1 cellular context compared by ENCODE assay signal in the genomic region with DNA sequence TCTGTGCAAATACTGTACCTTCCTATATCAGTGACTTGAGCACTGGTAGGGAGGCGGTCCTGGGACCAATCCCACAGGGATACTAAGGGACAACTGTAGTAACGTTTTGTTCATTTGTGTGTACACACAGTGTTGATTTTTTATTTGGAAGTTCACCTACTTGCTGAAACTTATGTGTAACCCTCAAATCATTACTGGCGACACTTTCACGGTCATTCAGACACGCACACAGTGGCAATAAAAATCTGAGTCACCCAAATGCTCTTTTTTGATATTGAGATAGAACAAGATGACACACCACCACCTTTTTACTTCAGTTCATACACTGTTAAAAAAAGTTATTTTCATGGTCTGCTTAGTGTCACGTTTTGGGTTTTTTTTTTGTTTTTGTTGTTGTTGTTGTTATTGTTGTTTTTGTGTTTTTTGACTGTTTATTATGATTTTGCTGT.
TF ChIP-seq lines count a peak whose summit lies in the region.

No MANE protein-coding gene starts in this region.

TF ChIP-seq in HEK293, 187 proteins besides CTCF, POLR2A, EP300 and RAD21 (continued from another document):
- TF ChIP-seq, protein P1, sequence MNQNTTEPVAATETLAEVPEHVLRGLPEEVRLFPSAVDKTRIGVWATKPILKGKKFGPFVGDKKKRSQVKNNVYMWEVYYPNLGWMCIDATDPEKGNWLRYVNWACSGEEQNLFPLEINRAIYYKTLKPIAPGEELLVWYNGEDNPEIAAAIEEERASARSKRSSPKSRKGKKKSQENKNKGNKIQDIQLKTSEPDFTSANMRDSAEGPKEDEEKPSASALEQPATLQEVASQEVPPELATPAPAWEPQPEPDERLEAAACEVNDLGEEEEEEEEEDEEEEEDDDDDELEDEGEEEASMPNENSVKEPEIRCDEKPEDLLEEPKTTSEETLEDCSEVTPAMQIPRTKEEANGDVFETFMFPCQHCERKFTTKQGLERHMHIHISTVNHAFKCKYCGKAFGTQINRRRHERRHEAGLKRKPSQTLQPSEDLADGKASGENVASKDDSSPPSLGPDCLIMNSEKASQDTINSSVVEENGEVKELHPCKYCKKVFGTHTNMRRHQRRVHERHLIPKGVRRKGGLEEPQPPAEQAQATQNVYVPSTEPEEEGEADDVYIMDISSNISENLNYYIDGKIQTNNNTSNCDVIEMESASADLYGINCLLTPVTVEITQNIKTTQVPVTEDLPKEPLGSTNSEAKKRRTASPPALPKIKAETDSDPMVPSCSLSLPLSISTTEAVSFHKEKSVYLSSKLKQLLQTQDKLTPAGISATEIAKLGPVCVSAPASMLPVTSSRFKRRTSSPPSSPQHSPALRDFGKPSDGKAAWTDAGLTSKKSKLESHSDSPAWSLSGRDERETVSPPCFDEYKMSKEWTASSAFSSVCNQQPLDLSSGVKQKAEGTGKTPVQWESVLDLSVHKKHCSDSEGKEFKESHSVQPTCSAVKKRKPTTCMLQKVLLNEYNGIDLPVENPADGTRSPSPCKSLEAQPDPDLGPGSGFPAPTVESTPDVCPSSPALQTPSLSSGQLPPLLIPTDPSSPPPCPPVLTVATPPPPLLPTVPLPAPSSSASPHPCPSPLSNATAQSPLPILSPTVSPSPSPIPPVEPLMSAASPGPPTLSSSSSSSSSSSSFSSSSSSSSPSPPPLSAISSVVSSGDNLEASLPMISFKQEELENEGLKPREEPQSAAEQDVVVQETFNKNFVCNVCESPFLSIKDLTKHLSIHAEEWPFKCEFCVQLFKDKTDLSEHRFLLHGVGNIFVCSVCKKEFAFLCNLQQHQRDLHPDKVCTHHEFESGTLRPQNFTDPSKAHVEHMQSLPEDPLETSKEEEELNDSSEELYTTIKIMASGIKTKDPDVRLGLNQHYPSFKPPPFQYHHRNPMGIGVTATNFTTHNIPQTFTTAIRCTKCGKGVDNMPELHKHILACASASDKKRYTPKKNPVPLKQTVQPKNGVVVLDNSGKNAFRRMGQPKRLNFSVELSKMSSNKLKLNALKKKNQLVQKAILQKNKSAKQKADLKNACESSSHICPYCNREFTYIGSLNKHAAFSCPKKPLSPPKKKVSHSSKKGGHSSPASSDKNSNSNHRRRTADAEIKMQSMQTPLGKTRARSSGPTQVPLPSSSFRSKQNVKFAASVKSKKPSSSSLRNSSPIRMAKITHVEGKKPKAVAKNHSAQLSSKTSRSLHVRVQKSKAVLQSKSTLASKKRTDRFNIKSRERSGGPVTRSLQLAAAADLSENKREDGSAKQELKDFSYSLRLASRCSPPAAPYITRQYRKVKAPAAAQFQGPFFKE (tag by site-specific recombination; IDR thresholded peaks at IDR 0.05; ENCODE audit: borderline replicate concordance), result no peak
- TF ChIP-seq, protein P2, sequence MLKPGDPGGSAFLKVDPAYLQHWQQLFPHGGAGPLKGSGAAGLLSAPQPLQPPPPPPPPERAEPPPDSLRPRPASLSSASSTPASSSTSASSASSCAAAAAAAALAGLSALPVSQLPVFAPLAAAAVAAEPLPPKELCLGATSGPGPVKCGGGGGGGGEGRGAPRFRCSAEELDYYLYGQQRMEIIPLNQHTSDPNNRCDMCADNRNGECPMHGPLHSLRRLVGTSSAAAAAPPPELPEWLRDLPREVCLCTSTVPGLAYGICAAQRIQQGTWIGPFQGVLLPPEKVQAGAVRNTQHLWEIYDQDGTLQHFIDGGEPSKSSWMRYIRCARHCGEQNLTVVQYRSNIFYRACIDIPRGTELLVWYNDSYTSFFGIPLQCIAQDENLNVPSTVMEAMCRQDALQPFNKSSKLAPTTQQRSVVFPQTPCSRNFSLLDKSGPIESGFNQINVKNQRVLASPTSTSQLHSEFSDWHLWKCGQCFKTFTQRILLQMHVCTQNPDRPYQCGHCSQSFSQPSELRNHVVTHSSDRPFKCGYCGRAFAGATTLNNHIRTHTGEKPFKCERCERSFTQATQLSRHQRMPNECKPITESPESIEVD (tag by site-specific recombination; IDR thresholded peaks at IDR 0.05), result peak; percentile 74
- TF ChIP-seq FEZF1 (tag by site-specific recombination; IDR thresholded peaks at IDR 0.05), result peak; percentile 97
- no peak for TF ChIP-seq ZNF658 (tag by site-specific recombination; IDR thresholded peaks at IDR 0.05)
- 0 out of 2 replicates have a peak, but pooled peaks have one; percentile 18 for TF ChIP-seq ZNF692 (tag by site-specific recombination; IDR thresholded peaks at IDR 0.05)
- TF ChIP-seq ZNF239 (tag by site-specific recombination; IDR thresholded peaks at IDR 0.05), result no peak
- TF ChIP-seq ZNF16 (tag by site-specific recombination; IDR thresholded peaks at IDR 0.05; ENCODE audit: low read depth), result no peak
- TF ChIP-seq SP7 (tag by site-specific recombination; IDR thresholded peaks at IDR 0.05), result peak; percentile 49; the same call in 1 of the 2 replicates
- TF ChIP-seq ZNF629 (tag by site-specific recombination; IDR thresholded peaks at IDR 0.05), result peak; percentile 35
- TF ChIP-seq ZFP3 (tag by site-specific recombination; IDR thresholded peaks at IDR 0.05; ENCODE audit: low read depth), result no peak
